8 cellular contexts compared by ENCODE assay signal in genomic region chr6:26159417-26160273, GRCh38.
DNase-seq lines count a peak whose midpoint lies in the region; ATAC-seq, FAIRE-seq and TF ChIP-seq lines count a peak whose summit lies in the region.

No MANE protein-coding gene starts in this region.

- H3K9me3 Mint-ChIP-seq in naive thymus-derived CD4-positive, alpha-beta T cell, result peaks cover 0 to 36% (median 0%) of the 10 kb centered on the region in 11 donors

- H3K9ac ChIP-seq in duodenal mucosa (ENCODE audit: low read depth in 1 of 2, low read length in 2 of 2), result peak overlapping the region; percentile 76 to 93

- no peak for FAIRE-seq in RCC 7860 (lab: Jason Lieb, UNC)

- peak overlapping the region; percentile 88 for H3K27ac ChIP-seq in ACC112 (ENCODE audit: low read depth, low read length)
- peak overlapping the region; percentile 70 for H3K27ac ChIP-seq in duodenal mucosa (ENCODE audit: low read depth, low read length)
- H3K27ac ChIP-seq in naive thymus-derived CD4-positive, alpha-beta T cell (ENCODE audit: low read depth, low read length), result peak overlapping the region; percentile 74

- peaks cover 12% of the 10 kb centered on the region for H3K4me1 ChIP-seq in ACC112 (ENCODE audit: control insufficient read depth, insufficient read depth, low read length, unreplicated experiment)
- H3K4me1 ChIP-seq in duodenal mucosa (ENCODE audit: control insufficient read depth in 1 of 2, insufficient read depth in 2 of 2, low read length in 2 of 2), result peaks cover 13 to 21% of the 10 kb centered on the region in 2 donors
- H3K4me1 ChIP-seq in naive thymus-derived CD4-positive, alpha-beta T cell (ENCODE audit: control insufficient read depth in 2 of 2, insufficient read depth in 2 of 2, low read length in 2 of 2), result peaks cover 23 to 35% of the 10 kb centered on the region in 2 donors

- H3K79me2 ChIP-seq in ACC112 (ENCODE audit: control insufficient read depth, insufficient read depth, low read length, unreplicated experiment), result peaks cover 34% of the 10 kb centered on the region

- CTCF ChIA-PET in GM10248 (lab: Yijun Ruan, JAX), result interaction anchor here (0.7 to 4.9 kb wide), 15 partner anchors 8 to 918 kb away, joined by 3 to 28 read pairs (median 4); a partner anchor contains a TSS
- CTCF ChIA-PET in naive thymus-derived CD4-positive, alpha-beta T cell (lab: Charles Lee), result interaction anchor here (0.5 to 5.7 kb wide), 10 partner anchors 9 to 116 kb away, joined by 3 to 70 read pairs (median 6); a partner anchor contains a TSS

- POLR2A ChIA-PET in GM10248 (lab: Yijun Ruan, JAX), result interaction anchor here (0.6 to 6.3 kb wide), 23 partner anchors 8 to 987 kb away, joined by 3 to 211 read pairs (median 12); a partner anchor contains a TSS
- POLR2A ChIA-PET in naive thymus-derived CD4-positive, alpha-beta T cell (lab: Charles Lee), result interaction anchor here (0.6 to 20.9 kb wide), 50 partner anchors 10 to 1734 kb away, joined by 3 to 2611 read pairs (median 20); partner anchors contain the start of genes BTN3A3, HFE, HMGN4 and ZNF184

- H3K27me3 ChIP-seq in ACC112 (ENCODE audit: insufficient read depth, low read length) (no peaks in the 10 kb centered on the region), duodenal mucosa (ENCODE audit: control insufficient read depth in 1 of 2, insufficient read depth in 2 of 2, low read length in 2 of 2) (no peaks in the 10 kb centered on the region)
- H3K27me3 ChIP-seq in naive thymus-derived CD4-positive, alpha-beta T cell (ENCODE audit: control insufficient read depth in 2 of 2, insufficient read depth in 2 of 2, low read length in 2 of 2), result no peaks in the 10 kb centered on the region

- H3K36me3 Mint-ChIP-seq in naive thymus-derived CD4-positive, alpha-beta T cell, result peaks cover 0 to 12% (median 11%) of the 10 kb centered on the region in 5 donors

- no peak for ATAC-seq in naive thymus-derived CD4-positive, alpha-beta T cell
- ATAC-seq in sciatic nerve, result no peak

- H2AFZ ChIP-seq in ACC112 (ENCODE audit: low read length, unreplicated experiment), result no peak overlapping the region

- H3K27ac Mint-ChIP-seq in naive thymus-derived CD4-positive, alpha-beta T cell, result peak overlapping the region; percentile 95 to 99 (median 98)

- intact Hi-C loops in naive thymus-derived CD4-positive, alpha-beta T cell (cut with micrococcal nuclease), result loop anchor here in 1 of 2 donors (2.0 to 10.0 kb wide), 4 partner anchors 113 to 1975 kb away; a partner anchor contains a TSS
- intact Hi-C loops in sciatic nerve (cut with DNase I), result no loop called here

- H3K9me3 ChIP-seq in duodenal mucosa (ENCODE audit: control insufficient read depth in 1 of 2, low read length in 2 of 2), result no peaks in the 10 kb centered on the region
- H3K9me3 ChIP-seq in naive thymus-derived CD4-positive, alpha-beta T cell (ENCODE audit: control insufficient read depth in 2 of 3, low read length in 3 of 3), result no peaks in the 10 kb centered on the region

- TF ChIP-seq CTCF in GM10248 (IDR thresholded peaks at IDR 0.05; ENCODE audit: control extremely low read depth, extremely low read depth, low read depth, missing control alignments), result no peak

- H3K27me3 Mint-ChIP-seq in naive thymus-derived CD4-positive, alpha-beta T cell, result peaks cover 0 to 32% (median 0%) of the 10 kb centered on the region in 5 donors

- H3K4me3 Mint-ChIP-seq in naive thymus-derived CD4-positive, alpha-beta T cell, result peak overlapping the region; percentile 96 to 100 (median 98)

- H3K36me3 ChIP-seq in ACC112 (ENCODE audit: insufficient read depth, low read length) (0 out of 2 replicates have a peak, but pooled peaks cover 2% of the 10 kb centered on the region), duodenal mucosa (ENCODE audit: control insufficient read depth in 1 of 2, insufficient read depth in 2 of 2, low read length in 2 of 2) (no peaks in the 10 kb centered on the region)
- peaks cover 0 to 10% (median 0%) of the 10 kb centered on the region in 3 experiments for H3K36me3 ChIP-seq in naive thymus-derived CD4-positive, alpha-beta T cell (ENCODE audit: control insufficient read depth in 2 of 3, insufficient read depth in 3 of 3, low read length in 3 of 3)

- peak; percentile 21 for DNase-seq in GM10248 (ENCODE audit: extremely low spot score)
- peak; percentile 51 for DNase-seq in RCC 7860 (ENCODE audit: low spot score)
- peak in 4 of 9 donors; percentile 37 to 45 (median 42) for DNase-seq in naive thymus-derived CD4-positive, alpha-beta T cell
- no peak for DNase-seq in sciatic nerve (ENCODE audit: low spot score)
- DNase-seq in GM19240 (ENCODE audit: insufficient read length, low spot score), result no peak
- no peak for DNase-seq in AG08396 (ENCODE audit: low spot score)

- peak overlapping the region; percentile 82 for H3K4me3 ChIP-seq in ACC112 (ENCODE audit: low read depth, low read length)
- H3K4me3 ChIP-seq in duodenal mucosa (ENCODE audit: low read depth in 1 of 2, low read length in 2 of 2), result peak overlapping the region; percentile 65 to 79
- H3K4me3 ChIP-seq in naive thymus-derived CD4-positive, alpha-beta T cell (ENCODE audit: low read length), result peak overlapping the region; percentile 62

- H3K4me1 Mint-ChIP-seq in naive thymus-derived CD4-positive, alpha-beta T cell, result peaks cover 25 to 69% (median 56%) of the 10 kb centered on the region in 7 donors

Comparison
In these comparisons a context has a peak if more than half of its experiments do, and no peak if none do; other contexts are left out.
1. DNase-seq: peak in GM10248 (single experiment) and RCC 7860 (single experiment); none in sciatic nerve (single experiment), GM19240 (single experiment) and AG08396 (single experiment).
2. Peak in every context shown above with its lines, with median percentiles within 50 percentile points of each other: H3K27ac ChIP-seq and H3K4me3 ChIP-seq.